In the genomic region with DNA sequence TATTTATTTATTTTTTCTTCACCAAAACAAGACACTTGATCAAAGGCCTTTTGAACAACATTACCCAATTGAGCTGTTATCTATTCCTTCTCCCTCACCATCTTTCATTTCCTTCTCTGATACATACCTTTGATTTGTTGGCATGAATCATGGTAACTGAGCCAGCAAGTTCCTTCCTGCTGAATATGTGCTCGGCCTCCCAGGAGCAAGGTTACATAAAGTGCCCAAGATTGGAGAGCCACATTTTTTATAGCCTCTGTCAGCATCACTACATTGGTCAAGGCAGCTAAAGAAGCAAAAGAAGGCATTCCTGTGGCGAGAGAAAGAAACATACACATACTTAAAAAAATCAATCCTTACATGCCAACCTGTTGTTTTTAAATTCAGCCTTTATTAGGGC, we compare ENCODE assay signal across 19 cellular contexts.
DNase-seq lines count a peak whose midpoint lies in the region; ATAC-seq and TF ChIP-seq lines count a peak whose summit lies in the region.
"Had no signal": no experiment of that assay in that cellular context is flagged by ENCODE, and none has a peak within 500 bp of the region (broad histone marks: within the 10 kb centered on the region; RNA-seq: fewer than 3 reads in every experiment).

No MANE protein-coding gene starts in this region.

- H3K27me3 ChIP-seq in GM23248 (replicated peaks; ENCODE audit: insufficient read depth): no peaks in the 10 kb centered on the region
- no peaks in the 10 kb centered on the region for H3K27me3 ChIP-seq in RWPE2 (ENCODE audit: insufficient read depth, poor library complexity, severe bottlenecking)
- H3K27me3 ChIP-seq: BE2C, esophagus squamous epithelium, spleen had no signal

- no peak overlapping the region for H3K4me3 ChIP-seq in GM23248
- H3K4me3 ChIP-seq in RWPE2 (ENCODE audit: severe bottlenecking): no peak overlapping the region
- H3K4me3 ChIP-seq in epithelial cell of proximal tubule (ENCODE audit: low read depth, low read length): no peak overlapping the region
- H3K4me3 ChIP-seq: esophagus squamous epithelium, spleen had no signal

- WGBS in GM23248 (ENCODE audit: low coverage in 1 of 2, low lambda C conversion rate in 2 of 2, missing lambda C conversion rate in 2 of 2), 2 experiments: 8 to 11% methylated on average over 2 of the region's 2 CpGs

- H3K4me1 ChIP-seq in GM23248 (ENCODE audit: insufficient read depth) (no peaks in the 10 kb centered on the region), RWPE2 (ENCODE audit: insufficient read depth, poor library complexity, severe bottlenecking) (peaks cover 23% of the 10 kb centered on the region)
- H3K4me1 ChIP-seq: BE2C, esophagus squamous epithelium, spleen had no signal

- no peak overlapping the region for H3K4me3 Mint-ChIP-seq in activated CD4-positive, alpha-beta memory T cell treated with anti-CD3 and anti-CD28 coated beads for 36 hours
- H3K4me3 Mint-ChIP-seq: activated CD4-positive, alpha-beta T cell treated with anti-CD3 and anti-CD28 coated beads for 36 hours; activated T-cell treated with anti-CD3 and anti-CD28 coated beads, Interleukin-2, amount 50 U/mL, for 24 hours had no signal

- intact Hi-C loops in activated CD4-positive, alpha-beta memory T cell treated with anti-CD3 and anti-CD28 coated beads for 36 hours (cut with micrococcal nuclease): no loop called here

- CTCF ChIA-PET in activated CD4-positive, alpha-beta memory T cell treated with anti-CD3 and anti-CD28 coated beads for 36 hours (lab: Charles Lee): no interaction called here

- in situ Hi-C loops in GM23248 (cut with MboI): no loop called here

- no peaks in the 10 kb centered on the region for H3F3A ChIP-seq in GM23248 (ENCODE audit: insufficient read depth)

- no peak overlapping the region for H3K9ac ChIP-seq in GM23248

- H3K4me1 Mint-ChIP-seq in activated CD4-positive, alpha-beta memory T cell treated with anti-CD3 and anti-CD28 coated beads for 36 hours (ENCODE audit: low read depth): no peaks in the 10 kb centered on the region
- H3K4me1 Mint-ChIP-seq: activated CD4-positive, alpha-beta T cell treated with anti-CD3 and anti-CD28 coated beads for 36 hours had no signal

- H3K9me3 ChIP-seq in GM23248 (ENCODE audit: low read depth) (no peaks in the 10 kb centered on the region), RWPE2 (ENCODE audit: severe bottlenecking) (no peaks in the 10 kb centered on the region)
- H3K9me3 ChIP-seq: BE2C, esophagus squamous epithelium, spleen had no signal

- H3K4me2 ChIP-seq in GM23248 (ENCODE audit: unreplicated experiment): no peak overlapping the region

- no peaks in the 10 kb centered on the region for H3K27me3 Mint-ChIP-seq in activated CD4-positive, alpha-beta memory T cell treated with anti-CD3 and anti-CD28 coated beads for 36 hours
- H3K27me3 Mint-ChIP-seq: activated CD4-positive, alpha-beta T cell treated with anti-CD3 and anti-CD28 coated beads for 36 hours; activated T-cell treated with anti-CD3 and anti-CD28 coated beads, Interleukin-2, amount 50 U/mL, for 24 hours had no signal

- H3K79me2 ChIP-seq in GM23248 (ENCODE audit: insufficient read depth): no peaks in the 10 kb centered on the region

- H3K9me2 ChIP-seq in GM23248 (ENCODE audit: insufficient read depth): no peaks in the 10 kb centered on the region

- peaks cover 6% of the 10 kb centered on the region for H3K9me3 Mint-ChIP-seq in activated CD4-positive, alpha-beta memory T cell treated with anti-CD3 and anti-CD28 coated beads for 36 hours

- peak; percentile 99 for ATAC-seq in RWPE2 (ENCODE audit: low read depth)
- ATAC-seq in HG03432 (IDR thresholded peaks at IDR 0.05; ENCODE audit: unreplicated experiment): no peak
- ATAC-seq: activated CD4-positive, alpha-beta T cell treated with anti-CD3 and anti-CD28 coated beads for 36 hours; Panc1 had no signal

- H3K36me3 ChIP-seq in GM23248 (ENCODE audit: low read depth) (no peaks in the 10 kb centered on the region), RWPE2 (ENCODE audit: low read depth) (no peaks in the 10 kb centered on the region)
- H3K36me3 ChIP-seq: BE2C, esophagus squamous epithelium, spleen had no signal

- H4K20me1 ChIP-seq in GM23248 (ENCODE audit: insufficient read depth): no peaks in the 10 kb centered on the region

- H3K36me3 Mint-ChIP-seq in activated CD4-positive, alpha-beta memory T cell treated with anti-CD3 and anti-CD28 coated beads for 36 hours: no peaks in the 10 kb centered on the region

- H3K27ac Mint-ChIP-seq in activated CD4-positive, alpha-beta memory T cell treated with anti-CD3 and anti-CD28 coated beads for 36 hours: no peak overlapping the region
- H3K27ac Mint-ChIP-seq: activated CD4-positive, alpha-beta T cell treated with anti-CD3 and anti-CD28 coated beads for 36 hours; activated T-cell treated with anti-CD3 and anti-CD28 coated beads, Interleukin-2, amount 50 U/mL, for 24 hours had no signal

- TF ChIP-seq CTCF in RWPE2 (IDR thresholded peaks at IDR 0.05; ENCODE audit: poor library complexity, severe bottlenecking): no peak
- no peak for TF ChIP-seq CTCF in epithelial cell of proximal tubule (conservative IDR thresholded peaks at IDR 0.05; ENCODE audit: low read depth, low read length)

- no peak overlapping the region for H3K27ac ChIP-seq in GM23248
- peak overlapping the region; percentile 34 for H3K27ac ChIP-seq in RWPE2 (ENCODE audit: poor library complexity, severe bottlenecking)
- H3K27ac ChIP-seq: esophagus squamous epithelium, spleen had no signal

- POLR2A ChIA-PET in activated CD4-positive, alpha-beta memory T cell treated with anti-CD3 and anti-CD28 coated beads for 36 hours (lab: Charles Lee): no interaction called here

- no peak overlapping the region for H2AFZ ChIP-seq in GM23248

- peak; percentile 4 for DNase-seq in GM23248
- DNase-seq in RWPE2 (ENCODE audit: low spot score): peak; percentile 58
- DNase-seq in epithelial cell of proximal tubule (ENCODE audit: low read depth): peak; percentile 57
- peak; percentile 74 for DNase-seq in renal cortical epithelial cell (ENCODE audit: low read depth)
- no peak for DNase-seq in activated CD4-positive, alpha-beta memory T cell treated with anti-CD3 and anti-CD28 coated beads for 36 hours
- no peak for DNase-seq in SW480 (ENCODE audit: low spot score)
- DNase-seq in activated CD4-positive, CD25-positive, alpha-beta regulatory T cell (lab: John Stamatoyannopoulos, UW): no peak
- DNase-seq: activated CD4-positive, alpha-beta T cell treated with anti-CD3 and anti-CD28 coated beads for 36 hours; activated T-cell treated with anti-CD3 and anti-CD28 coated beads, Interleukin-2, amount 50 U/mL, for 24 hours; BE2C; dermis blood vessel endothelial cell; DMS79; esophagus squamous epithelium; H7; NCI-H146; NCI-H524; spleen had no signal

Comparison
In these comparisons a context has a peak if more than half of its experiments do, and no peak if none do; other contexts are left out.
1. DNase-seq: peak in GM23248 (single experiment), RWPE2 (single experiment), epithelial cell of proximal tubule (single experiment) and renal cortical epithelial cell (single experiment); none in activated CD4-positive, alpha-beta memory T cell treated with anti-CD3 and anti-CD28 coated beads for 36 hours (single experiment), SW480 (single experiment) and activated CD4-positive, CD25-positive, alpha-beta regulatory T cell (0 of 4).